Comparison of ENCODE assay signal across 11 cellular contexts in genomic region chr10:119268428-119268827, GRCh38.
DNase-seq lines count a peak whose midpoint lies in the region; ATAC-seq and TF ChIP-seq lines count a peak whose summit lies in the region.
"Had no signal": no experiment of that assay in that cellular context is flagged by ENCODE, and none has a peak within 500 bp of the region (broad histone marks: within the 10 kb centered on the region; RNA-seq: fewer than 3 reads in every experiment).

No MANE protein-coding gene starts in this region.

- DNase-seq in DND-41 (no peak), SJSA1 (ENCODE audit: low read depth in 1 of 2, low spot score in 2 of 2) (no peak), gastrocnemius medialis (no peak), prostate gland (ENCODE audit: low spot score) (no peak), DMS 273 (lab: John Stamatoyannopoulos, UW; ENCODE audit: unreplicated experiment) (no peak)
- DNase-seq: NCI-H1092, NCI-H446 treated with DMSO at 0.1 percent for 48 hours, SJCRH30 had no signal

- no peak overlapping the region for H3K4me3 ChIP-seq in DND-41 (ENCODE audit: low read depth in 1 of 2, low read length in 2 of 2)
- no peak overlapping the region for H3K4me3 ChIP-seq in SJSA1
- H3K4me3 ChIP-seq in esophagus (ENCODE audit: low read depth in 1 of 2, low read length in 2 of 2), result no peak overlapping the region
- no peak overlapping the region for H3K4me3 ChIP-seq in gastrocnemius medialis
- H3K4me3 ChIP-seq in prostate gland, result no peak overlapping the region
- H3K4me3 ChIP-seq: SJCRH30 had no signal

- intact Hi-C loops in gastrocnemius medialis (cut with DNase I; ENCODE audit: low total_unique reads) (no loop called here), prostate gland (cut with DNase I) (no loop called here)

- 92 to 95% methylated on average over 7 of the region's 7 CpGs for WGBS in esophagus, 2 donors
- 94% methylated on average over 7 of the region's 7 CpGs for WGBS in prostate gland

- 0 out of 2 replicates have a peak overlapping the region, but pooled peaks have one; percentile 4 for H3K4me2 ChIP-seq in DND-41 (ENCODE audit: insufficient read depth, low read length)

- H3K27me3 ChIP-seq in DND-41 (ENCODE audit: insufficient read depth, low read length, poor library complexity) (no peaks in the 10 kb centered on the region), SJSA1 (replicated peaks) (no peaks in the 10 kb centered on the region), esophagus (ENCODE audit: control insufficient read depth in 1 of 2, insufficient read depth in 2 of 2, low read length in 2 of 2) (no peaks in the 10 kb centered on the region), gastrocnemius medialis (no peaks in the 10 kb centered on the region), prostate gland (replicated peaks; ENCODE audit: insufficient read depth) (no peaks in the 10 kb centered on the region)
- H3K27me3 ChIP-seq: SJCRH30 had no signal

- no peak overlapping the region for H2AFZ ChIP-seq in DND-41 (ENCODE audit: low read depth, low read length)

- in situ Hi-C loops in gastrocnemius medialis (cut with MboI; ENCODE audit: low sequenced_read_pairs in 4 of 4), result no loop called here

- ATAC-seq in DND-41 (ENCODE audit: insufficient read depth, low read depth) (no peak), gastrocnemius medialis (no peak), GM18909 (IDR thresholded peaks at IDR 0.05; ENCODE audit: poor library complexity, unreplicated experiment) (no peak), HG03342 (IDR thresholded peaks at IDR 0.05; ENCODE audit: unreplicated experiment) (no peak)

- H3K9me3 ChIP-seq in DND-41 (ENCODE audit: insufficient read depth, low read length, severe bottlenecking) (no peaks in the 10 kb centered on the region), SJSA1 (replicated peaks) (no peaks in the 10 kb centered on the region; the same call in 1 of the 2 replicates), esophagus (ENCODE audit: control insufficient read depth in 2 of 2, insufficient read depth in 1 of 2, low read depth in 1 of 2, low read length in 1 of 2) (no peaks in the 10 kb centered on the region), gastrocnemius medialis (no peaks in the 10 kb centered on the region), prostate gland (no peaks in the 10 kb centered on the region)
- H3K9me3 ChIP-seq: SJCRH30 had no signal

- no peaks in the 10 kb centered on the region for H3K36me3 ChIP-seq in DND-41 (ENCODE audit: insufficient read depth, low read length)
- H3K36me3 ChIP-seq in SJSA1, result peaks cover 10% of the 10 kb centered on the region
- no peaks in the 10 kb centered on the region for H3K36me3 ChIP-seq in esophagus (ENCODE audit: control insufficient read depth in 2 of 2, insufficient read depth in 2 of 2, low read length in 1 of 2)
- H3K36me3 ChIP-seq in gastrocnemius medialis, result no peaks in the 10 kb centered on the region
- no peaks in the 10 kb centered on the region for H3K36me3 ChIP-seq in prostate gland
- H3K36me3 ChIP-seq: SJCRH30 had no signal

- TF ChIP-seq CTCF in DND-41 (IDR thresholded peaks at IDR 0.05; ENCODE audit: borderline replicate concordance, extremely low read depth, low read length, poor library complexity, severe bottlenecking) (no peak), gastrocnemius medialis (IDR thresholded peaks at IDR 0.05 in 4 of 5, conservative IDR thresholded peaks at IDR 0.05 in 1 of 5) (no peak), prostate gland (IDR thresholded peaks at IDR 0.05) (no peak)

- TF ChIP-seq POLR2A in gastrocnemius medialis (IDR thresholded peaks at IDR 0.05) (no peak), prostate gland (IDR thresholded peaks at IDR 0.05) (no peak)

- H3K27ac ChIP-seq in DND-41 (ENCODE audit: low read length) (peak overlapping the region; percentile 88), SJSA1 (peak overlapping the region; percentile 67), esophagus (ENCODE audit: low read depth in 2 of 2, low read length in 1 of 2) (peak overlapping the region; percentile 35 to 72), gastrocnemius medialis (peak overlapping the region; percentile 40 to 82 (median 76)), prostate gland (no peak overlapping the region)
- H3K27ac ChIP-seq: SJCRH30 had no signal

- no peak overlapping the region for H3K9ac ChIP-seq in DND-41 (ENCODE audit: low read depth, low read length)

- H3K4me1 ChIP-seq in DND-41 (ENCODE audit: insufficient read depth, low read length) (peaks cover 25% of the 10 kb centered on the region), SJSA1 (replicated peaks) (peaks cover 48% of the 10 kb centered on the region), esophagus (ENCODE audit: control insufficient read depth in 2 of 2, insufficient read depth in 2 of 2, low read length in 1 of 2) (peaks cover 12 to 14% of the 10 kb centered on the region in 2 donors), gastrocnemius medialis (peaks cover 27 to 31% of the 10 kb centered on the region in 2 donors), prostate gland (replicated peaks) (no peaks in the 10 kb centered on the region)

- peaks cover 21% of the 10 kb centered on the region for H3K79me2 ChIP-seq in DND-41 (ENCODE audit: insufficient read depth, low read length)

- H4K20me1 ChIP-seq in DND-41 (ENCODE audit: insufficient read depth, low read length), result peaks cover 11% of the 10 kb centered on the region

Comparison
In these comparisons a context has a peak if more than half of its experiments do, and no peak if none do; other contexts are left out.
1. H3K27ac ChIP-seq: peak in DND-41 (single experiment), SJSA1 (single experiment), esophagus (2 of 2) and gastrocnemius medialis (4 of 4); none in prostate gland (0 of 2).